10 cellular contexts compared by ENCODE assay signal in the genomic region with DNA sequence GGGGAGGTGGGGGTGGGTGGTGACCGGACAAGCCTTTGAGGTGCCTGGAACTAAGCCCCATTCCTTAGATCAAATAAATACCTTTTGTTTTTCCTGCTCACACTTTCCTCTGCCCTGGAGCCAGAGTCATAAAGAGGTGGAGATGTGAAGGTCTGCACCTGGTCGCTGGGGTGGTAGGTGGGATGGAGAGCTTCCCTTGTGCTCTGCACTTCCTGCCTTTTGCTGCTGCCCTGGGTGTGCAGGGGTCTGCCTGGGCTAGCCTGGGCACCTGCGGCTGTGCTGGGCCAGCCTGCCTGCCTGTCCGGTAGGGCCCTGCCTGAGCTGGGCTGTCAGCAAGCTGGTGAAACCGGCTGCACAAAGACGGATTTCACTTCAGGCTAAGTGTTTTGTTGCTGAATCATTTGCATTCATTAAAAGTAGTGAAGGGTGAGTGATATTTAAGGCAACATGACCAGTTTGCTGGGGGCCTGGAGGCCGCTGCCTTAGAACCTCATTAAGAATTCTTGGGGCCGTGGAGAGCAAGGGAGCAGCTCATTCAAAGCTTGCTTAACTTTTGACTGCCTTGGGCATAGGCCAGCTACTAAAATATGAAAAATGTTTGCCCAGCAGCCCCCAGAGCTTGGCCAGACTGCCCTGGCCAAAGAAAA. TPM values are rescaled to one million over a fixed set of nuclear protein-coding genes. Genes with fewer than 3 reads are reported as not detected.
DNase-seq lines count a peak whose midpoint lies in the region; ATAC-seq and TF ChIP-seq lines count a peak whose summit lies in the region.
"Had no signal": no experiment of that assay in that cellular context is flagged by ENCODE, and none has a peak within 500 bp of the region (broad histone marks: within the 10 kb centered on the region; RNA-seq: fewer than 3 reads in every experiment).

No MANE protein-coding gene starts in this region.

- peak overlapping the region; percentile 40 for H3K27ac ChIP-seq in 22Rv1
- H3K27ac ChIP-seq in HEK293 (ENCODE audit: extremely low read depth, low read depth, low read length) = peak overlapping the region; percentile 61
- peak overlapping the region; percentile 25 for H3K27ac ChIP-seq in brain microvascular endothelial cell

- peaks cover 32% of the 10 kb centered on the region for H3K4me1 ChIP-seq in HEK293 (ENCODE audit: control insufficient read depth, insufficient read depth, low read length)

- in situ Hi-C loops in brain microvascular endothelial cell (cut with HindIII; ENCODE audit: low pct_ligation_motif_present, low sequenced_read_pairs) = no loop called here

- H3K9me3 ChIP-seq in HEK293 (ENCODE audit: control insufficient read depth, insufficient read depth, low read depth, low read length) = no peaks in the 10 kb centered on the region

- H3K4me3 ChIP-seq in HEK293 (ENCODE audit: low read depth, low read length) (no peak overlapping the region), brain microvascular endothelial cell (ENCODE audit: low read depth, low read length) (no peak overlapping the region)

- TF ChIP-seq CTCF in 22Rv1 (IDR thresholded peaks at IDR 0.05) (no peak), HEK293 (tag by site-specific recombination; IDR thresholded peaks at IDR 0.05) (no peak), brain microvascular endothelial cell (IDR thresholded peaks at IDR 0.05; ENCODE audit: low read depth, low read length, missing control alignments) (no peak), GM10248 (IDR thresholded peaks at IDR 0.05; ENCODE audit: control extremely low read depth, extremely low read depth, low read depth, missing control alignments) (no peak)

- DNase-seq in brain microvascular endothelial cell (peak; percentile 42), left colon (peak in 1 of 2 donors; percentile 16), GF-D8 (lab: John Stamatoyannopoulos, UW) (no peak), GM10248 (ENCODE audit: extremely low spot score) (no peak)
- DNase-seq: DND-41 had no signal

- CTCF ChIA-PET in HEK293 (lab: Yijun Ruan, JAX) (interaction anchor here (0.9 to 1.1 kb wide), 3 partner anchors 13 to 47 kb away, joined by 3 read pairs; no protein-coding TSS in a partner anchor), GM10248 (lab: Yijun Ruan, JAX) (interaction anchor here (0.8 to 2.7 kb wide), 5 partner anchors 9 to 47 kb away, joined by 3 to 11 read pairs (median 4); partner anchors contain the start of gene CUL7)

- H3K36me3 ChIP-seq in HEK293 (ENCODE audit: control insufficient read depth in 2 of 2, insufficient read depth in 1 of 2, low read length in 2 of 2) (no peaks in the 10 kb centered on the region), brain microvascular endothelial cell (replicated peaks) (no peaks in the 10 kb centered on the region)

- no peaks in the 10 kb centered on the region for H3K27me3 ChIP-seq in brain microvascular endothelial cell (replicated peaks)

- POLR2A ChIA-PET in HEK293 (lab: Yijun Ruan, JAX) (interaction anchor here (0.6 to 1.1 kb wide), 3 partner anchors 10 to 420 kb away, joined by 3 to 5 read pairs (median 3); partner anchors contain the start of gene PTK7), GM10248 (lab: Yijun Ruan, JAX) (interaction anchor here (0.6 kb wide), 1 partner anchor 297 kb away, joined by 3 read pairs; no protein-coding TSS in a partner anchor)

- peak; percentile 69 for ATAC-seq in left colon
- ATAC-seq in HG03175 (IDR thresholded peaks at IDR 0.05; ENCODE audit: unreplicated experiment) = no peak
- no peak for ATAC-seq in HG03280 (IDR thresholded peaks at IDR 0.05; ENCODE audit: unreplicated experiment)
- ATAC-seq: activated T-helper 17 cell treated with anti-CD3 and anti-CD28 coated beads, Interleukin-2, amount 50 U/mL, for 72 hours had no signal

- intact Hi-C loops in left colon (cut with DNase I, micrococcal nuclease) = no loop called here

TF ChIP-seq in HEK293, 187 proteins besides CTCF, POLR2A, EP300 and RAD21:
- TF ChIP-seq ZSCAN30 (tag by site-specific recombination; IDR thresholded peaks at IDR 0.05) (peak; percentile 67), ZNF707 (tag by site-specific recombination; IDR thresholded peaks at IDR 0.05) (no peak), PRDM1 (tag by site-specific recombination; IDR thresholded peaks at IDR 0.05) (peak; percentile 75), ZNF366 (tag by site-specific recombination; conservative IDR thresholded peaks at IDR 0.05) (0 out of 2 replicates have a peak, but pooled peaks have one; percentile 8), ZNF335 (tag by site-specific recombination; conservative IDR thresholded peaks at IDR 0.05) (0 out of 2 replicates have a peak, but pooled peaks have one; percentile 37), GLIS1 (tag by site-specific recombination; IDR thresholded peaks at IDR 0.05) (peak; percentile 70), ZBTB20 (tag by site-specific recombination; IDR thresholded peaks at IDR 0.05) (no peak), SCRT1 (tag by site-specific recombination; IDR thresholded peaks at IDR 0.05; ENCODE audit: borderline replicate concordance) (peak; percentile 74; the same call in 1 of the 2 replicates), KLF16 (tag by site-specific recombination; IDR thresholded peaks at IDR 0.05) (no peak), ZNF600 (tag by site-specific recombination; IDR thresholded peaks at IDR 0.05) (peak; percentile 75), SCRT2 (tag by site-specific recombination; IDR thresholded peaks at IDR 0.05) (peak; percentile 78)
- TF ChIP-seq, protein P1, sequence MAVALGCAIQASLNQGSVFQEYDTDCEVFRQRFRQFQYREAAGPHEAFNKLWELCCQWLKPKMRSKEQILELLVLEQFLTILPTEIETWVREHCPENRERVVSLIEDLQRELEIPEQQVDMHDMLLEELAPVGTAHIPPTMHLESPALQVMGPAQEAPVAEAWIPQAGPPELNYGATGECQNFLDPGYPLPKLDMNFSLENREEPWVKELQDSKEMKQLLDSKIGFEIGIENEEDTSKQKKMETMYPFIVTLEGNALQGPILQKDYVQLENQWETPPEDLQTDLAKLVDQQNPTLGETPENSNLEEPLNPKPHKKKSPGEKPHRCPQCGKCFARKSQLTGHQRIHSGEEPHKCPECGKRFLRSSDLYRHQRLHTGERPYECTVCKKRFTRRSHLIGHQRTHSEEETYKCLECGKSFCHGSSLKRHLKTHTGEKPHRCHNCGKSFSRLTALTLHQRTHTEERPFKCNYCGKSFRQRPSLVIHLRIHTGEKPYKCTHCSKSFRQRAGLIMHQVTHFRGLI (tag by site-specific recombination; IDR thresholded peaks at IDR 0.05) = peak; percentile 59

RNA-seq across cellular contexts. Expression of gene PTK7, which starts 20.5 kb away (rescaled TPM):
- 1 to 10 TPM; 8.0 to 9.7 TPM for total RNA-seq in left colon

RNA-seq across cellular contexts. Expression of gene KLC4, which starts 37.1 kb away (rescaled TPM):
- total RNA-seq in left colon = 100 to 1,000 TPM; 109 to 122 TPM

RNA-seq across cellular contexts. Expression of gene MRPL2, which starts 37.3 kb away (rescaled TPM):
- 10 to 100 TPM; 62.5 to 75.0 TPM for total RNA-seq in left colon

RNA-seq across cellular contexts. Expression of gene CUL7, which starts 42.9 kb away (rescaled TPM):
- 10 to 100 TPM; 14.9 to 15.3 TPM for total RNA-seq in left colon
